8 cellular contexts compared by ENCODE assay signal in the genomic region with DNA sequence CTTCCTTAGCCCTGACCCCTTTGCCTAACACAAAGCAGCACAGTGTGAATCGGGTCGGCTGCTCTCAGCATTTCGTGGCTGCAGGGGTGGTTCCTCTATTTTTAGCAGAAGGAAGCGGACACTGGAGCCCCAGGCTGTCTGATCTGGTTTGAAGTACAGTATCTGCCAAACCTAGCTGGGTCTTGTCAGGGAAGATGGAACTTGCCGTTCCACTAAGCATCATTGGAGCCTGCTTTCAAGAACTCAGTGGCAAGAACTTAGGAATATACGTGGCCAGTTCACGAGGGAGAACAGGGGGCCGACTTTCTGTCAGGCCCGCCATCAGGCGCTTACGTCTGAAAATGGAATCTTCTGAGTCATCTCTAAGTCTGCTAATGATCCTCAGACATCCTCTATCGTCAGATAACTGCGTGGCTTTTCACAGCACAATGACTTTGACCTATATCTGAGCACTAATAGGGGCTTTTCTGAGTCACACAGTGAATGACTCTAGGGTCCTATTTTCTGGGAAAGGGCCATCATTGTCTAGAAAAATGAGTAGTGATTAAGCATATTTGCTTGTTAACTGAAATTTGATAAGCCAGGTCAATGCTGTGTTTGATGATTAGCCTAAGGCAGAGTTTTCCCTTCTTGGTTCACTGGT. TPM values are rescaled to one million over a fixed set of nuclear protein-coding genes. Genes with fewer than 3 reads are reported as not detected.
DNase-seq lines count a peak whose midpoint lies in the region; ATAC-seq and TF ChIP-seq lines count a peak whose summit lies in the region.

No MANE protein-coding gene starts in this region.

- no peaks in the 10 kb centered on the region for H3K27me3 ChIP-seq in suprapubic skin

- POLR2A ChIA-PET in naive thymus-derived CD8-positive, alpha-beta T cell (lab: Charles Lee), result interaction anchor here (1.2 to 1.8 kb wide), 2 partner anchors 13 to 75 kb away, joined by 4 to 6 read pairs; a partner anchor contains a TSS

- H3K27me3 Mint-ChIP-seq in effector memory CD8-positive, alpha-beta T cell, result no peaks in the 10 kb centered on the region
- no peaks in the 10 kb centered on the region for H3K27me3 Mint-ChIP-seq in naive thymus-derived CD8-positive, alpha-beta T cell

- no peaks in the 10 kb centered on the region for H3K9me3 ChIP-seq in suprapubic skin

- H3K4me1 Mint-ChIP-seq in effector memory CD8-positive, alpha-beta T cell (ENCODE audit: low read depth in 2 of 2), result peaks cover 47 to 58% of the 10 kb centered on the region in 2 donors
- H3K4me1 Mint-ChIP-seq in naive thymus-derived CD8-positive, alpha-beta T cell, result peaks cover 40 to 62% (median 56%) of the 10 kb centered on the region in 4 donors

- H3K27ac ChIP-seq in suprapubic skin, result peak overlapping the region; percentile 56

- in situ Hi-C loops in KBM-7 (cut with MboI; ENCODE audit: low pct_unique_long_range_greater_than_20kb, low sequenced_read_pairs), result no loop called here

- ATAC-seq in GM19467 (IDR thresholded peaks at IDR 0.05; ENCODE audit: unreplicated experiment), result peak; percentile 55
- peak; percentile 73 for ATAC-seq in effector memory CD8-positive, alpha-beta T cell (replicated peaks)
- ATAC-seq in naive thymus-derived CD8-positive, alpha-beta T cell, result peak; percentile 48 to 49
- no peak for ATAC-seq in GM19328 (IDR thresholded peaks at IDR 0.05; ENCODE audit: unreplicated experiment)

- peak; percentile 67 for DNase-seq in AG08396 (ENCODE audit: low spot score)
- DNase-seq in KBM-7, result peak; percentile 86
- peak; percentile 30 to 58 for DNase-seq in activated CD4-positive, alpha-beta T cell treated with anti-CD3 and anti-CD28 coated beads, Interleukin-2, amount 50 U/mL, for 24 hours (ENCODE audit: low read depth in 1 of 2, low spot score in 1 of 2)
- DNase-seq in effector memory CD8-positive, alpha-beta T cell, result peak; percentile 53 to 67 (median 56)
- peak in 8 of 10 donors; percentile 16 to 51 (median 37) for DNase-seq in naive thymus-derived CD8-positive, alpha-beta T cell
- no peak for DNase-seq in suprapubic skin (ENCODE audit: low spot score in 2 of 2)

- peaks cover 43% of the 10 kb centered on the region for H3K36me3 Mint-ChIP-seq in effector memory CD8-positive, alpha-beta T cell (ENCODE audit: insufficient read depth)
- peaks cover 0 to 25% (median 2%) of the 10 kb centered on the region in 3 donors for H3K36me3 Mint-ChIP-seq in naive thymus-derived CD8-positive, alpha-beta T cell

- H3K4me3 Mint-ChIP-seq in effector memory CD8-positive, alpha-beta T cell, result peak overlapping the region; percentile 85 to 91
- peak overlapping the region; percentile 71 to 95 (median 87) for H3K4me3 Mint-ChIP-seq in naive thymus-derived CD8-positive, alpha-beta T cell

- H3K9me3 Mint-ChIP-seq in effector memory CD8-positive, alpha-beta T cell, result no peaks in the 10 kb centered on the region
- no peaks in the 10 kb centered on the region for H3K9me3 Mint-ChIP-seq in naive thymus-derived CD8-positive, alpha-beta T cell

- WGBS in suprapubic skin, result 50% methylated on average over 12 of the region's 13 CpGs

- peaks cover 22% of the 10 kb centered on the region for H3K4me1 ChIP-seq in suprapubic skin

- peak overlapping the region; percentile 100 for H3K27ac Mint-ChIP-seq in effector memory CD8-positive, alpha-beta T cell
- H3K27ac Mint-ChIP-seq in naive thymus-derived CD8-positive, alpha-beta T cell, result peak overlapping the region; percentile 90 to 98 (median 96)

- no peak for TF ChIP-seq CTCF in suprapubic skin (IDR thresholded peaks at IDR 0.05)

- H3K4me3 ChIP-seq in suprapubic skin, result no peak overlapping the region

- peak; percentile 33 for TF ChIP-seq EP300 in suprapubic skin (IDR thresholded peaks at IDR 0.05)

- peaks cover 58% of the 10 kb centered on the region for H3K36me3 ChIP-seq in suprapubic skin

- TF ChIP-seq POLR2A in suprapubic skin (IDR thresholded peaks at IDR 0.05), result no peak

RNA-seq across cellular contexts. Expression of a gene that starts 43.3 kb away (rescaled TPM):
- not detected for total RNA-seq in naive thymus-derived CD8-positive, alpha-beta T cell
- polyA plus RNA-seq in naive thymus-derived CD8-positive, alpha-beta T cell, result under 1 TPM in 1 of 3 donors, not detected in 2; 0.30 TPM
- total RNA-seq in suprapubic skin, result 10 to 100 TPM; 11.6 to 32.5 (median 24.3) TPM

Comparison
In these comparisons a context has a peak if more than half of its experiments do, and no peak if none do; other contexts are left out.
1. DNase-seq: peak in AG08396 (single experiment), KBM-7 (single experiment), activated CD4-positive, alpha-beta T cell treated with anti-CD3 and anti-CD28 coated beads, Interleukin-2, amount 50 U/mL, for 24 hours (2 of 2), effector memory CD8-positive, alpha-beta T cell (3 of 3) and naive thymus-derived CD8-positive, alpha-beta T cell (8 of 10); none in suprapubic skin (0 of 2).
2. RNA of a gene that starts 43.3 kb away (total RNA-seq): 11.6 to 32.5 TPM in suprapubic skin; not detected in naive thymus-derived CD8-positive, alpha-beta T cell; every median in the first group is over 10 times any median in the second.